In genomic region chr14:73570913-73571312, GRCh38 we compare ENCODE assay signal across 8 cellular contexts. TPM values are rescaled to one million over a fixed set of nuclear protein-coding genes. Genes with fewer than 3 reads are reported as not detected.
A peak's percentile ranks its signal among the peaks of the same experiment; 100 is the strongest.
DNase-seq lines count a peak whose midpoint lies in the region; ATAC-seq and TF ChIP-seq lines count a peak whose summit lies in the region.
"Not testable (repeated sequence)": the region's sequence is repeated elsewhere in the genome, so short reads cannot be mapped to it uniquely, and the experiment has no call there.

No MANE protein-coding gene starts in this region.

- H3K9ac ChIP-seq in colonic mucosa (ENCODE audit: low read depth in 2 of 2, low read length in 2 of 2): not testable (repeated sequence)

- H3K9me3 ChIP-seq in colonic mucosa: not testable (repeated sequence)

- H3K4me1 ChIP-seq in colonic mucosa: peaks cover 10% of the 10 kb centered on the region

- not testable (repeated sequence) for H3K4me3 ChIP-seq in AG10803 (ENCODE audit: low read length); colonic mucosa

- intact Hi-C loops in colonic mucosa (cut with DNase I); left colon (cut with DNase I, micrococcal nuclease): not testable (repeated sequence)

- peak; percentile 53 for TF ChIP-seq CTCF in AG10803 (conservative IDR thresholded peaks at IDR 0.05; ENCODE audit: low read length)
- TF ChIP-seq CTCF in colonic mucosa (IDR thresholded peaks at IDR 0.05): peak; percentile 63

- H3K27me3 ChIP-seq in colonic mucosa: not testable (repeated sequence)

- ATAC-seq in GM18909 (IDR thresholded peaks at IDR 0.05; ENCODE audit: poor library complexity, unreplicated experiment): peak; percentile 57
- ATAC-seq in HG03565 (IDR thresholded peaks at IDR 0.05; ENCODE audit: unreplicated experiment): peak; percentile 49
- peak; percentile 66 for ATAC-seq in left colon

- H3K36me3 ChIP-seq in colonic mucosa: not testable (repeated sequence)

- not testable (repeated sequence) for H3K27ac ChIP-seq in colonic mucosa

- DNase-seq in AG10803 (ENCODE audit: low read depth) (peak; percentile 32), OCI-M2 (lab: John Stamatoyannopoulos, UW; ENCODE audit: unreplicated experiment) (peak; percentile 23), colonic mucosa (peak; percentile 75), left colon (peak; percentile 53 to 78)
- peak; percentile 16 to 18 for DNase-seq in activated CD8-positive, alpha-beta memory T cell treated with anti-CD3 and anti-CD28 coated beads for 4 hours (ENCODE audit: low read depth in 2 of 2)
- peak; percentile 67 for DNase-seq in stimulated activated CD4-positive, alpha-beta T cell treated with anti-CD3 and anti-CD28 coated beads, Interleukin-1b, Interleukin-23, amount 100 ng/mL, for 48 hours

RNA-seq across cellular contexts. Expression of gene ACOT2, which starts 1.9 kb away (rescaled TPM):
- total RNA-seq in colonic mucosa: 10 to 100 TPM; 24.3 to 44.2 TPM
- 10 to 100 TPM; 41.2 to 54.2 TPM for total RNA-seq in left colon

RNA-seq across cellular contexts. Expression of gene HEATR4, which starts 12.2 kb away (rescaled TPM):
- under 1 TPM in 1 of 2 donors, not detected in 1; 0.40 TPM for total RNA-seq in colonic mucosa
- total RNA-seq in left colon: 1 to 10 TPM in 1 of 2 donors, under 1 TPM in 1; 0.59 to 2.2 TPM

RNA-seq across cellular contexts. Expression of gene ACOT4, which starts 20.8 kb away (rescaled TPM):
- total RNA-seq in colonic mucosa: 1 to 10 TPM; 2.9 to 3.3 TPM
- total RNA-seq in left colon: 1 to 10 TPM; 2.3 to 3.4 TPM

RNA-seq across cellular contexts. Expression of gene ACOT1, which starts 34.0 kb away (rescaled TPM):
- total RNA-seq in colonic mucosa (1 to 10 TPM; 8.6 to 10.0 TPM), left colon (10 to 100 TPM in 1 of 2 donors, 1 to 10 TPM in 1; 7.2 to 13.2 TPM)

RNA-seq across cellular contexts. Expression of gene ACOT6, which starts 41.4 kb away (rescaled TPM):
- not detected for total RNA-seq in colonic mucosa
- total RNA-seq in left colon: not detected

Comparison
In these comparisons a context has a peak if more than half of its experiments do, and no peak if none do; other contexts are left out.
1. DNase-seq: peak in every context shown above with its lines; median percentile 75 in colonic mucosa; 67 in stimulated activated CD4-positive, alpha-beta T cell treated with anti-CD3 and anti-CD28 coated beads, Interleukin-1b, Interleukin-23, amount 100 ng/mL, for 48 hours; 66 in left colon; 32 in AG10803; 23 in OCI-M2; 17 in activated CD8-positive, alpha-beta memory T cell treated with anti-CD3 and anti-CD28 coated beads for 4 hours.